ENCODE assay signal across 24 cellular contexts in the genomic region with DNA sequence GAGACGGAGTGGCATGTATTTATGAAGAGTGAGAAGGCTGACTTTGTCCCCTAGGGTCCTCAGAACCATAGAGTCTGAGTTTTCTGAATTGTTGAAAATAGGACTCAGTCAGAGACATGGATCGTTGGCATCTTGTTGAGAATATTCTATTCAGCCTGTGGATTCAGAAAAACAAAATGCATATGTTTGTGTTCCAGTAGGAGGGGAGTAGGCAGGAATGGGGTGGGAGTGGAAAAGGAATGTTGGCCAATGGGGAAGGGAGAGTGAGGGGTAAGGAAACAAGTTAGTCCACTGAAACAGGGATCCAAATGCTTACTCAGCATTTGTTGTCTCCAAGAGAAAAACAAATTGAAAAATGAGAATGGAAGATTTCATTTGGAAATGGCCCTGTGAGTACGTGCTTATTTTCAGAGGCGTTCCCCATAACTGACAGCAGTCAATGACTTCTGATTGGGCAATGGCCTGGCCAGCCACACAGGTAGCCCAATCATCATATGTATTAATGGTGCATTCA. TPM values are rescaled to one million over a fixed set of nuclear protein-coding genes. Genes with fewer than 3 reads are reported as not detected.
"Had no signal": no experiment of that assay in that cellular context is flagged by ENCODE, and none has a peak within 500 bp of the region (broad histone marks: within the 10 kb centered on the region; RNA-seq: fewer than 3 reads in every experiment).

No MANE protein-coding gene starts in this region.

- H3K27ac ChIP-seq: SJSA1, SK-N-MC had no signal

- FAIRE-seq: RCC 7860 had no signal

- H3K36me3 ChIP-seq: MG63, SJSA1 had no signal

- DNase-seq: Karpas-422, KG1, MG63, NCI-H1092, NCI-H1105 treated with DMSO at 0.1 percent for 48 hours, NCI-H1417 treated with DMSO at 0.1 percent for 48 hours, NCI-H146, NCI-H1694 treated with DMSO at 0.1 percent for 48 hours, NCI-H1930, NCI-H2081, NCI-H2107, NCI-H226, NCI-H446, NCI-H510A, NCI-H524 treated with DMSO at 0.1 percent for 48 hours, NCI-H69, NCI-H774, Right ventricle myocardium superior, RPMI8226, SIG-M5 had no signal

- H3K4me1 ChIP-seq: SJSA1 had no signal

- H3K4me3 ChIP-seq: MG63, SJSA1, SK-N-MC had no signal

- H3K9me3 ChIP-seq: MG63, SJSA1 had no signal

- H3K27me3 ChIP-seq: SJSA1 had no signal

RNA-seq across cellular contexts. Expression of gene BARX2, which starts 14.7 kb away (rescaled TPM):
- total RNA-seq: HT1080, Right ventricle myocardium superior, SJSA1 had no signal
